In the genomic region with DNA sequence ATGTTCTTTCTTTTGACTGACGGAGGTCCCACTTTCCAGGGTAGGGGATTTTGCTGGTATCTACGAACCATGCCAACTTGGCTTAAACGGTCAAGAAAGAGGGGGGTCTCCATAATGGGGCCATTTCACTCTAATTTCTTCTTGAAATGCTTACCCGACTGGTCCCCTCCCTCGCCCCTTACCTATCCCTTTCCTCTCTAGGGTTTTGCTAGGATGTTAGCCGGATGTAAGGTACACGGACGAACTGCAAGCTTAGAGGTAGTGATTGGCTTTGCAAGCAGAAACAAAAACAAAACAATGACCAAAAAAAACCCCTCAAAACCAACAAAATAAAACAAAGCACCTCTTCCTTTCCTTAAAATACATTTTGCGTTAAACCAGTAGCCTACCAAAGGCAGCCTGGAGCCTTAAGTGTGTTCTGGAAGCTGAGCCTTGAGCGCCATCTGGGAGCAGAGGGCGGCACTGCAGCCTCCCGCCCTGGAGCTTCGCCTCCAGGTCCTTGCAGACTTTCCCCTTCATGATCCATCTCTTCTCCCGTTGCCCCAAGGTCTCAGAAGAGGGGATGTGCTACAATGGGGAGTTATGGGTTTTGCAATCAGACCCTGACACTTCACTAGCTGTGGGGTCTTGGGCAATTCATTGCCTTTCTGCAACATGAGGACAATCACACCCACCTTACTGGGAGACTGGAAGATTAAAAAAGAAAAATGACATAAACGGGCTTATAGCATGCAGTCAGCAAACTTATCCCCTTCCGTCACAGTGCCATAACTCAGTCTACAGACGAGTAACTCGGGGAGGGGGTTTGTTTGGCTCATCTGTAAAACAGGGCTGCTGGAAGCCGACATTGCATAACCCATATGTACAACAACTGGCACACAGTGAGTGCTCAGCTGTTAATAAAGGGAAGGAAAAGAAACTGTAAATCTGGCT, we compare ENCODE assay signal across 8 cellular contexts.
A peak's percentile ranks its signal among the peaks of the same experiment; 100 is the strongest.
DNase-seq lines count a peak whose midpoint lies in the region; ATAC-seq and TF ChIP-seq lines count a peak whose summit lies in the region.
"Not testable (repeated sequence)": the region's sequence is repeated elsewhere in the genome, so short reads cannot be mapped to it uniquely, and the experiment has no call there.

No MANE protein-coding gene starts in this region.

- H3K4me2 ChIP-seq in GM23248 (ENCODE audit: unreplicated experiment) = not testable (repeated sequence)

- H3K4me3 Mint-ChIP-seq in CD4-positive, alpha-beta T cell; WTC11; MCF 10A (ENCODE audit: unreplicated experiment); stimulated activated effector memory CD8-positive, alpha-beta T cell treated with anti-CD3 and anti-CD28 coated beads, Interleukin-12 subunit alpha, Interleukin-12 subunit beta, amount 100 ng/mL, for 72 hours: not testable (repeated sequence)

- not testable (repeated sequence) for H3K9me3 ChIP-seq in CD4-positive, alpha-beta T cell (ENCODE audit: control insufficient read depth, low read length); GM23248 (ENCODE audit: low read depth); mucosa of descending colon

- H3K9me2 ChIP-seq in GM23248 (ENCODE audit: insufficient read depth) = not testable (repeated sequence)

- not testable (repeated sequence) for H3K4me1 Mint-ChIP-seq in CD4-positive, alpha-beta T cell (ENCODE audit: low read depth); WTC11; MCF 10A (ENCODE audit: insufficient read depth, unreplicated experiment); stimulated activated effector memory CD8-positive, alpha-beta T cell treated with anti-CD3 and anti-CD28 coated beads, Interleukin-12 subunit alpha, Interleukin-12 subunit beta, amount 100 ng/mL, for 72 hours

- not testable (repeated sequence) for H3K36me3 Mint-ChIP-seq in CD4-positive, alpha-beta T cell (ENCODE audit: low read depth); WTC11; MCF 10A (ENCODE audit: insufficient read depth, unreplicated experiment); stimulated activated effector memory CD8-positive, alpha-beta T cell treated with anti-CD3 and anti-CD28 coated beads, Interleukin-12 subunit alpha, Interleukin-12 subunit beta, amount 100 ng/mL, for 72 hours

- not testable (repeated sequence) for H3K27ac ChIP-seq in CD4-positive, alpha-beta T cell (ENCODE audit: low read depth, low read length); GM23248

- in situ Hi-C loops in GM23248 (cut with MboI) = not testable (repeated sequence)

- BruUV-seq in MCF 10A (replicated peaks; lab: Mats Ljungman, UMichigan) = not testable (repeated sequence)

- CTCF ChIA-PET in CD4-positive, alpha-beta T cell (lab: Charles Lee) = not testable (repeated sequence)
- CTCF ChIA-PET in WTC11 (lab: Charles Lee) = interaction anchor here (1.2 kb wide), 1 partner anchor 126 kb away, joined by 3 read pairs; the partner anchor contains the start of gene RRN3
- CTCF ChIA-PET in MCF 10A (lab: Yijun Ruan, JAX) = interaction anchor here (0.6 to 1.2 kb wide), 2 partner anchors 144 to 334 kb away, joined by 3 to 4 read pairs; no protein-coding TSS in a partner anchor

- H3K9ac ChIP-seq in GM23248 = not testable (repeated sequence)

- H3K4me3 ChIP-seq in GM23248, mucosa of descending colon: not testable (repeated sequence)

- H3K36me3 ChIP-seq in GM23248 (ENCODE audit: low read depth); mucosa of descending colon (ENCODE audit: low read depth): not testable (repeated sequence)

- H3K27me3 ChIP-seq in CD4-positive, alpha-beta T cell (ENCODE audit: control insufficient read depth, insufficient read depth, low read length); GM23248 (replicated peaks; ENCODE audit: insufficient read depth): not testable (repeated sequence)

- not testable (repeated sequence) for H2AFZ ChIP-seq in GM23248

- H3F3A ChIP-seq in GM23248 (ENCODE audit: insufficient read depth) = not testable (repeated sequence)

- intact Hi-C loops in CD4-positive, alpha-beta T cell (cut with DNase I, micrococcal nuclease); MCF 10A (cut with micrococcal nuclease); mucosa of descending colon (cut with DNase I, micrococcal nuclease): not testable (repeated sequence)

- peak; percentile 84 for ATAC-seq in CD4-positive, alpha-beta T cell (ENCODE audit: poor library complexity)
- ATAC-seq in WTC11 = peak; percentile 89
- peak; percentile 94 for ATAC-seq in mucosa of descending colon
- peak; percentile 62 for ATAC-seq in stimulated activated effector memory CD8-positive, alpha-beta T cell treated with anti-CD3 and anti-CD28 coated beads, Interleukin-12 subunit alpha, Interleukin-12 subunit beta, amount 100 ng/mL, for 72 hours

- not testable (repeated sequence) for H4K20me1 ChIP-seq in GM23248 (ENCODE audit: insufficient read depth)

- WGBS in GM23248 (ENCODE audit: low coverage in 1 of 2, low lambda C conversion rate in 2 of 2, missing lambda C conversion rate in 2 of 2), 2 experiments = 7 to 12% methylated on average over 8 to 11 of the region's 19 CpGs

- peak in 2 of 10 experiments; percentile 1 to 5 for DNase-seq in CD4-positive, alpha-beta T cell
- DNase-seq in GM23248 = peak; percentile 23
- peak; percentile 10 for DNase-seq in NCI-H2107 treated with DMSO at 0.1 percent for 48 hours (lab: John Stamatoyannopoulos, UW; ENCODE audit: unreplicated experiment)
- not testable (repeated sequence) for DNase-seq in WTC11 (ENCODE audit: low spot score); mucosa of descending colon
- DNase-seq in MCF 10A (ENCODE audit: unreplicated experiment) = peak; percentile 7
- peak; percentile 1 for DNase-seq in glomerular visceral epithelial cell (ENCODE audit: extremely low spot score)
- peak in 1 of 2 donors; percentile 53 for DNase-seq in stimulated activated effector memory CD8-positive, alpha-beta T cell treated with anti-CD3 and anti-CD28 coated beads, Interleukin-12 subunit alpha, Interleukin-12 subunit beta, amount 100 ng/mL, for 72 hours (ENCODE audit: low spot score in 2 of 2)

- not testable (repeated sequence) for H3K79me2 ChIP-seq in GM23248 (ENCODE audit: insufficient read depth)

- peaks cover 15% of the 10 kb centered on the region for H3K27me3 Mint-ChIP-seq in CD4-positive, alpha-beta T cell
- H3K27me3 Mint-ChIP-seq in WTC11 (ENCODE audit: low read depth) = not testable (repeated sequence)
- peaks cover 19% of the 10 kb centered on the region for H3K27me3 Mint-ChIP-seq in MCF 10A (ENCODE audit: insufficient read depth, unreplicated experiment)

- H3K4me1 ChIP-seq in GM23248 (ENCODE audit: insufficient read depth); mucosa of descending colon (ENCODE audit: low read depth): not testable (repeated sequence)

- not testable (repeated sequence) for H3K27ac Mint-ChIP-seq in CD4-positive, alpha-beta T cell; WTC11; MCF 10A (ENCODE audit: low read depth, unreplicated experiment); stimulated activated effector memory CD8-positive, alpha-beta T cell treated with anti-CD3 and anti-CD28 coated beads, Interleukin-12 subunit alpha, Interleukin-12 subunit beta, amount 100 ng/mL, for 72 hours

- TF ChIP-seq CTCF in CD4-positive, alpha-beta T cell (IDR thresholded peaks at IDR 0.05) = peak; percentile 64
- TF ChIP-seq CTCF in WTC11 (IDR thresholded peaks at IDR 0.05) (peak; percentile 79), MCF 10A (IDR thresholded peaks at IDR 0.05; ENCODE audit: unreplicated experiment) (peak; percentile 85), mucosa of descending colon (IDR thresholded peaks at IDR 0.05) (peak; percentile 86)

- POLR2A ChIA-PET in CD4-positive, alpha-beta T cell (lab: Charles Lee); WTC11 (lab: Charles Lee); MCF 10A (lab: Yijun Ruan, JAX): not testable (repeated sequence)

- H3K9me3 Mint-ChIP-seq in CD4-positive, alpha-beta T cell; WTC11; MCF 10A (ENCODE audit: unreplicated experiment); stimulated activated effector memory CD8-positive, alpha-beta T cell treated with anti-CD3 and anti-CD28 coated beads, Interleukin-12 subunit alpha, Interleukin-12 subunit beta, amount 100 ng/mL, for 72 hours: not testable (repeated sequence)
